ENCODE assay signal across 8 cellular contexts in genomic region chr14:89425931-89426330, GRCh38.
DNase-seq lines count a peak whose midpoint lies in the region; ATAC-seq, FAIRE-seq and TF ChIP-seq lines count a peak whose summit lies in the region.

No MANE protein-coding gene starts in this region.

- DNase-seq in ELF-1 (ENCODE audit: low read depth, low spot score) (peak; percentile 69), H54 (ENCODE audit: insufficient read length, low spot score) (peak; percentile 35), kidney glomerular epithelial cell (lab: John Stamatoyannopoulos, UW) (peak; percentile 81), cerebellar cortex (ENCODE audit: low spot score) (no peak), GDM1 (lab: John Stamatoyannopoulos, UW) (no peak), GOT3 (lab: John Stamatoyannopoulos, UW) (no peak)

- ATAC-seq in HG03571 (IDR thresholded peaks at IDR 0.05; ENCODE audit: unreplicated experiment), result no peak

- peaks cover 42% of the 10 kb centered on the region for H3K4me1 Mint-ChIP-seq in T-helper 1 cell treated with Interleukin-12 subunit alpha and Interleukin-12 subunit beta and Interleukin-4 antibody, amounts not matched to agents 30 μg/mL and 1 μg/mL, for 36 hours (ENCODE audit: low read depth)

- H3K9me3 Mint-ChIP-seq in T-helper 1 cell treated with Interleukin-12 subunit alpha and Interleukin-12 subunit beta and Interleukin-4 antibody, amounts not matched to agents 30 μg/mL and 1 μg/mL, for 36 hours, result no peaks in the 10 kb centered on the region

- no peak for TF ChIP-seq POLR2A in H54 (IDR thresholded peaks at IDR 0.05; ENCODE audit: low read depth, low read length)

- H3K27ac Mint-ChIP-seq in T-helper 1 cell treated with Interleukin-12 subunit alpha and Interleukin-12 subunit beta and Interleukin-4 antibody, amounts not matched to agents 30 μg/mL and 1 μg/mL, for 36 hours, result peak overlapping the region; percentile 57

- H3K4me3 Mint-ChIP-seq in T-helper 1 cell treated with Interleukin-12 subunit alpha and Interleukin-12 subunit beta and Interleukin-4 antibody, amounts not matched to agents 30 μg/mL and 1 μg/mL, for 36 hours, result no peak overlapping the region

- H3K27me3 Mint-ChIP-seq in T-helper 1 cell treated with Interleukin-12 subunit alpha and Interleukin-12 subunit beta and Interleukin-4 antibody, amounts not matched to agents 30 μg/mL and 1 μg/mL, for 36 hours (ENCODE audit: low read depth), result no peaks in the 10 kb centered on the region

- H3K36me3 Mint-ChIP-seq in T-helper 1 cell treated with Interleukin-12 subunit alpha and Interleukin-12 subunit beta and Interleukin-4 antibody, amounts not matched to agents 30 μg/mL and 1 μg/mL, for 36 hours (ENCODE audit: low read depth), result peaks cover 4% of the 10 kb centered on the region

- peak; percentile 38 for FAIRE-seq in H54 (lab: Jason Lieb, UNC)

Comparison
In these comparisons a context has a peak if more than half of its experiments do, and no peak if none do; other contexts are left out.
1. DNase-seq: peak in ELF-1 (single experiment), H54 (single experiment) and kidney glomerular epithelial cell (single experiment); none in cerebellar cortex (single experiment), GDM1 (single experiment) and GOT3 (single experiment).